Comparison of ENCODE assay signal across 1 cellular context in genomic region chr2:113236367-113237159, GRCh38.
TF ChIP-seq lines count a peak whose summit lies in the region.

No MANE protein-coding gene starts in this region.

TF ChIP-seq in WTC11, 78 proteins besides CTCF, POLR2A, EP300 and RAD21 (continued from another document):
- no peak for TF ChIP-seq EMX1 (CRISPR knock-in tag; IDR thresholded peaks at IDR 0.05)
- TF ChIP-seq GRHL2 (CRISPR knock-in tag; IDR thresholded peaks at IDR 0.05; ENCODE audit: insufficient replicate concordance, severe bottlenecking), result no peak
- TF ChIP-seq ZNF281 (CRISPR knock-in tag; IDR thresholded peaks at IDR 0.05), result no peak
- no peak for TF ChIP-seq CREM (CRISPR knock-in tag; IDR thresholded peaks at IDR 0.05)
- no peak for TF ChIP-seq ATF1 (CRISPR knock-in tag; IDR thresholded peaks at IDR 0.05)
- no peak for TF ChIP-seq ATF2 (CRISPR knock-in tag; IDR thresholded peaks at IDR 0.05; ENCODE audit: borderline replicate concordance, low read depth)
- no peak for TF ChIP-seq PRRX2 (CRISPR knock-in tag; IDR thresholded peaks at IDR 0.05)
